In genomic region chr2:86440631-86441391, GRCh38 we compare ENCODE assay signal across 8 cellular contexts. TPM values are rescaled to one million over a fixed set of nuclear protein-coding genes. Genes with fewer than 3 reads are reported as not detected.
DNase-seq lines count a peak whose midpoint lies in the region; ATAC-seq and TF ChIP-seq lines count a peak whose summit lies in the region.

KDM3A (plus strand) TSS chr2:86441371; CDS start chr2:86442048, 677 bp downstream.

- ATAC-seq in GM18505 (IDR thresholded peaks at IDR 0.05; ENCODE audit: unreplicated experiment) (peak; percentile 80), HG03025 (IDR thresholded peaks at IDR 0.05; ENCODE audit: low FRiP score, unreplicated experiment) (peak; percentile 81), left ventricle myocardium superior (peak; percentile 95), upper lobe of right lung (peak; percentile 95)

- TF ChIP-seq CTCF in ascending aorta (IDR thresholded peaks at IDR 0.05) (no peak), progenitor cell of endocrine pancreas (IDR thresholded peaks at IDR 0.05; ENCODE audit: unreplicated experiment) (no peak), upper lobe of right lung (IDR thresholded peaks at IDR 0.05) (no peak)

- H3K9me3 Mint-ChIP-seq in progenitor cell of endocrine pancreas (ENCODE audit: low read depth) = peaks cover 27% of the 10 kb centered on the region

- H3K4me1 ChIP-seq in ascending aorta (peaks cover 3 to 30% of the 10 kb centered on the region in 2 donors), upper lobe of right lung (peaks cover 30% of the 10 kb centered on the region)

- H3K27me3 ChIP-seq in ascending aorta (no peaks in the 10 kb centered on the region), upper lobe of right lung (no peaks in the 10 kb centered on the region)

- H3K36me3 ChIP-seq in ascending aorta = no peaks in the 10 kb centered on the region
- H3K36me3 ChIP-seq in upper lobe of right lung = peaks cover 7% of the 10 kb centered on the region

- H3K27ac ChIP-seq in ascending aorta (peak within 1 kb of the TSS; percentile 94 to 99), upper lobe of right lung (peak within 1 kb of the TSS; percentile 94)

- peak within 1 kb of the TSS; percentile 88 to 97 for H3K4me3 ChIP-seq in ascending aorta
- peak within 1 kb of the TSS; percentile 74 for H3K4me3 ChIP-seq in upper lobe of right lung

- H3K9me3 ChIP-seq in ascending aorta (peaks cover 3 to 18% of the 10 kb centered on the region in 2 donors), upper lobe of right lung (peaks cover 9% of the 10 kb centered on the region)

- intact Hi-C loops in ascending aorta (cut with DNase I) (loop anchor here (2.0 to 5.0 kb wide), 4 partner anchors 36 to 246 kb away; partner anchors contain the start of genes CHMP3, IMMT and RNF103), left ventricle myocardium superior (cut with micrococcal nuclease) (loop anchor here (10.0 kb wide), 1 partner anchor 336 kb away; the partner anchor contains the start of genes POLR1A and PTCD3), upper lobe of right lung (cut with DNase I) (no loop called here)

- TF ChIP-seq POLR2A in GM18505 (IDR thresholded peaks at IDR 0.05; ENCODE audit: borderline replicate concordance, extremely low read depth, insufficient read depth, insufficient read length) = peak; percentile 39

- peak within 1 kb of the TSS; percentile 100 for H3K27ac Mint-ChIP-seq in progenitor cell of endocrine pancreas

- peak; percentile 92 for DNase-seq in NCI-H2029 treated with DMSO at 0.1 percent for 48 hours (lab: John Stamatoyannopoulos, UW)
- peak; percentile 98 for DNase-seq in T-helper 22 cell (ENCODE audit: low read depth)
- DNase-seq in ascending aorta (ENCODE audit: low spot score in 2 of 2) = peak; percentile 100
- peak; percentile 99 for DNase-seq in left ventricle myocardium superior
- DNase-seq in progenitor cell of endocrine pancreas (ENCODE audit: low spot score, unreplicated experiment) = peak; percentile 99
- peak; percentile 100 for DNase-seq in upper lobe of right lung

- peak within 1 kb of the TSS; percentile 92 for H3K4me3 Mint-ChIP-seq in progenitor cell of endocrine pancreas (ENCODE audit: low read depth)

- H3K36me3 Mint-ChIP-seq in progenitor cell of endocrine pancreas (ENCODE audit: insufficient read depth) = peaks cover 14% of the 10 kb centered on the region

- peaks cover 5% of the 10 kb centered on the region for H3K27me3 Mint-ChIP-seq in progenitor cell of endocrine pancreas

- H3K4me1 Mint-ChIP-seq in progenitor cell of endocrine pancreas (ENCODE audit: low read depth) = peaks cover 15% of the 10 kb centered on the region

RNA-seq across cellular contexts. Expression of gene KDM3A, which starts in this region (rescaled TPM):
- total RNA-seq in ascending aorta (18.4 TPM), left ventricle myocardium superior (35.6 TPM), progenitor cell of endocrine pancreas (73.7 and 75.5 TPM in 2 replicates), upper lobe of right lung (49.1 TPM)

Comparison
In these comparisons a context has a peak if more than half of its experiments do, and no peak if none do; other contexts are left out.
1. Peak in every context shown above with its lines: DNase-seq, ATAC-seq, H3K4me3 ChIP-seq and H3K27ac ChIP-seq.